In genomic region chr21:44932366-44933181, GRCh38 we compare ENCODE assay signal across 7 cellular contexts.
A peak's percentile ranks its signal among the peaks of the same experiment; 100 is the strongest.
DNase-seq lines count a peak whose midpoint lies in the region; ATAC-seq lines count a peak whose summit lies in the region.

No MANE protein-coding gene starts in this region.

- DNase-seq in T follicular helper cell (ENCODE audit: low read depth) (peak; percentile 60), astrocyte of the hippocampus (ENCODE audit: low read depth, low spot score) (peak; percentile 70), kidney tubule cell (ENCODE audit: low spot score) (peak; percentile 31), NCI-H128 (lab: John Stamatoyannopoulos, UW; ENCODE audit: unreplicated experiment) (no peak)
- peak; percentile 52 for DNase-seq in stimulated activated CD8-positive, alpha-beta memory T cell treated with anti-CD3 and anti-CD28 coated beads, Interleukin-15, amount 100 ng/mL, for 48 hours (ENCODE audit: low read depth in 2 of 2)

- ATAC-seq in GM21423 (IDR thresholded peaks at IDR 0.05; ENCODE audit: unreplicated experiment) = peak; percentile 30
- no peak for ATAC-seq in GM19324 (IDR thresholded peaks at IDR 0.05; ENCODE audit: low FRiP score, unreplicated experiment)
